ENCODE assay signal across 1 cellular context in the genomic region with DNA sequence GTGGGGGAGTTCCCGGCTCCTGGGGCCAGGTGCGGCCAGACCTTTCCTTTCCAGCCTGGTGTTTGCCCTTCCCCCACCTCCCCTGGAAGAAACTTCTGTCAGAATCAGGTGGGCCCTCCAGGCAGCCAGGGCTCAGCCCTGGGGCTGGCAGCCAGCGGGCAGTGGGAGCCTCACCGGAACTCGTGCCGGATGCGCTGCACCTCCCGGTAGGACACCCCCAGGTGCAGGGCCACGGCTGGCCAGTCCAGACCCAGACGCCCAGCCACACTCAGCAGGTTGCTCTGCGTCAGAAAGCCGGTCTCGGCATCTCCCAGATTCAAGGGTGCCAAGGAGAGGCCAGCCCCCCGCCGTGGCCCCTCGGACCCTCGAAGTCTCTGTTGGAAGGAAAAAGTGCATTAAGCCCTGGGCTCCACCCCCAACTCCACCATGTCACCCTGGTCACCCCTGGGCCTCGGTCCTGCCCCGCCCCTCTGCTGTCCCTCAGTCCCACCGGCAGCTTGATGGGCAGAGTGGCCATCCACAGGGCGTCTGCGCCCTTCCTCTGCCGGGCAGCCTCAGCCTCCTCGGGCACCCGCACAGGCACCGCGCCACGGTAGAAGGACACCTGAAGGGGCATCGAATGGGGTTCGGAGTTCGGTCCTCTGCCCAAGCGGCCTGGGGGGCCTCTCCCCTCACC.
TF ChIP-seq lines count a peak whose summit lies in the region.

No MANE protein-coding gene starts in this region.

TF ChIP-seq in HepG2, 621 proteins besides CTCF, POLR2A, EP300 and RAD21:
- TF ChIP-seq, protein P1, sequence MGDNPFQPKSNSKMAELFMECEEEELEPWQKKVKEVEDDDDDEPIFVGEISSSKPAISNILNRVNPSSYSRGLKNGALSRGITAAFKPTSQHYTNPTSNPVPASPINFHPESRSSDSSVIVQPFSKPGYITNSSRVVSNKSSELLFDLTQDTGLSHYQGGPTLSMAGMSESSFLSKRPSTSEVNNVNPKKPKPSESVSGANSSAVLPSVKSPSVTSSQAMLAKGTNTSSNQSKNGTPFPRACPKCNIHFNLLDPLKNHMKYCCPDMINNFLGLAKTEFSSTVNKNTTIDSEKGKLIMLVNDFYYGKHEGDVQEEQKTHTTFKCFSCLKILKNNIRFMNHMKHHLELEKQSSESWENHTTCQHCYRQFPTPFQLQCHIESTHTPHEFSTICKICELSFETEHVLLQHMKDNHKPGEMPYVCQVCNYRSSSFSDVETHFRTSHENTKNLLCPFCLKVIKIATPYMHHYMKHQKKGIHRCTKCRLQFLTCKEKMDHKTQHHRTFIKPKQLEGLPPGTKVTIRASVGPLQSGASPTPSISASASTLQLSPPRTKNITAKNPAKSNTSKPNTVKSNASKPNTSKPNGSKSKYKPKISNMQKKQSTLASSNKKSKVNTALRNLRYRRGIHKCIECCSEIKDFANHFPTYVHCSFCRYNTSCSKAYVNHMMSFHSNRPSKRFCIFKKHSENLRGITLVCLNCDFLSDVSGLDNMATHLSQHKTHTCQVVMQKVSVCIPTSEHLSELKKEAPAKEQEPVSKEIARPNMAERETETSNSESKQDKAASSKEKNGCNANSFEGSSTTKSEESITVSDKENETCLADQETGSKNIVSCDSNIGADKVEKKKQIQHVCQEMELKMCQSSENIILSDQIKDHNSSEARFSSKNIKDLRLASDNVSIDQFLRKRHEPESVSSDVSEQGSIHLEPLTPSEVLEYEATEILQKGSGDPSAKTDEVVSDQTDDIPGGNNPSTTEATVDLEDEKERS (CRISPR knock-in tag; IDR thresholded peaks at IDR 0.05) = no peak
- no peak for TF ChIP-seq MYNN (CRISPR knock-in tag; IDR thresholded peaks at IDR 0.05; ENCODE audit: low read depth)
- TF ChIP-seq RBFOX2 (IDR thresholded peaks at IDR 0.05; ENCODE audit: low read depth, low read length) = peak; percentile 29; the same call in 1 of the 2 replicates
- TF ChIP-seq, protein P2, sequence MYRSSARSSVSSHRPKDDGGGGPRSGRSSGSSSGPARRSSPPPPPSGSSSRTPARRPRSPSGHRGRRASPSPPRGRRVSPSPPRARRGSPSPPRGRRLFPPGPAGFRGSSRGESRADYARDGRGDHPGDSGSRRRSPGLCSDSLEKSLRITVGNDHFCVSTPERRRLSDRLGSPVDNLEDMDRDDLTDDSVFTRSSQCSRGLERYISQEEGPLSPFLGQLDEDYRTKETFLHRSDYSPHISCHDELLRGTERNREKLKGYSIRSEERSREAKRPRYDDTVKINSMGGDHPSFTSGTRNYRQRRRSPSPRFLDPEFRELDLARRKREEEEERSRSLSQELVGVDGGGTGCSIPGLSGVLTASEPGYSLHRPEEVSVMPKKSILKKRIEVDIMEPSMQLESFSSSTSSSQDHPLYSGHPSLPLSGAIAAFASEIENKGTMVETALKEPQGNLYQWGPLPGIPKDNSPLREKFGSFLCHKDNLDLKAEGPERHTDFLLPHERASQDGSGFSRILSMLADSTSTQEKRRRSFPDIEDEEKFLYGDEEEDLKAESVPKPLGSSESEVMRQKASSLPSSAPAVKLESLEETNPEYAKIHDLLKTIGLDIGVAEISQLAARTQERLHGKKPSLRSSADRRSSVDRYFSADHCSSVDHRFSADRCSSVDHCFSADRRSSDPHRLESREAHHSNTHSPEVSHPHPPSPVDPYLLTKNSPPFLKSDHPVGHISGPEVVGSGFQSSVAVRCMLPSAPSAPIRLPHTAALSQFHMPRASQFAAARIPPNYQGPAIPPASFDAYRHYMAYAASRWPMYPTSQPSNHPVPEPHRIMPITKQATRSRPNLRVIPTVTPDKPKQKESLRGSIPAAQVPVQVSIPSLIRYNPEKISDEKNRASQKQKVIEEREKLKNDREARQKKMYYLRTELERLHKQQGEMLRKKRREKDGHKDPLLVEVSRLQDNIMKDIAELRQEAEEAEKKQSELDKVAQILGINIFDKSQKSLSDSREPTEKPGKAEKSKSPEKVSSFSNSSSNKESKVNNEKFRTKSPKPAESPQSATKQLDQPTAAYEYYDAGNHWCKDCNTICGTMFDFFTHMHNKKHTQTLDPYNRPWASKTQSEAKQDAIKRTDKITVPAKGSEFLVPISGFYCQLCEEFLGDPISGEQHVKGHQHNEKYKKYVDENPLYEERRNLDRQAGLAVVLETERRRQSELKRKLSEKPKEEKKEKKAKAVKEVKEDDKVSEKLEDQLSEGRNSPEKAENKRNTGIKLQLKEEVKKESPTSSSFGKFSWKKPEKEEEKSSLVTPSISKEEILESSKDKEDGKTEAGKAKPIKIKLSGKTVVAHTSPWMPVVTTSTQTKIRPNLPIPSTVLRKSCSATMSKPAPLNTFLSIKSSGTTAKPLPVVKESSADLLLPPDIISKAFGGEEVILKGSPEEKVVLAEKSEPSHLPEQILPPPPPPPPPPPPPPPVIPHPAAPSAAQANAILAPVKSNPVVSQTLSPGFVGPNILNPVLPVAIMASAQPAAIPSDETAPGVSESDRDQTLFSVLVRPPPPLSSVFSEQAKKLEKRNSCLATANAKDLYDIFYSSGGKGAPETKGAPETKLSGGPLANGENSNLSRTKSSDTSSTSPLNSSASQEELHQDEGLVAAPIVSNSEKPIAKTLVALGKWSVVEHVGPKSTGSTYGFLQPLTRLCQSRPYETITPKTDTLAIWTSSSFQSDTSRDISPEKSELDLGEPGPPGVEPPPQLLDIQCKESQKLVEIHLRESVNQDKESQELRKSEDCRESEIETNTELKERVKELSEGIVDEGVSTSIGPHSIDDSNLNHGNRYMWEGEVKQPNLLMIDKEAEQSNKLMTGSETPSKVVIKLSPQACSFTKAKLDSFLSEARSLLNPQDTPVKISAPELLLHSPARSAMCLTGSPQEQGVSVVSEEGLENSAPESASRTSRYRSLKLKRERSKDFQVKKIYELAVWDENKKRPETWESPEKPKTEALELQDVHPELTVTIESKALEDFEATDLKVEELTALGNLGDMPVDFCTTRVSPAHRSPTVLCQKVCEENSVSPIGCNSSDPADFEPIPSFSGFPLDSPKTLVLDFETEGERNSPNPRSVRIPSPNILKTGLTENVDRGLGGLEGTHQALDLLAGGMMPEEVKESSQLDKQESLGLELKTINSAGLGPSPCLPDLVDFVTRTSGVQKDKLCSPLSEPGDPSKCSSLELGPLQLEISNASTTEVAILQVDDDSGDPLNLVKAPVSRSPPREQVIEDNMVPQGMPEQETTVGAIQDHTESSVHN (CRISPR knock-in tag; IDR thresholded peaks at IDR 0.05) = no peak
- TF ChIP-seq, protein P3, sequence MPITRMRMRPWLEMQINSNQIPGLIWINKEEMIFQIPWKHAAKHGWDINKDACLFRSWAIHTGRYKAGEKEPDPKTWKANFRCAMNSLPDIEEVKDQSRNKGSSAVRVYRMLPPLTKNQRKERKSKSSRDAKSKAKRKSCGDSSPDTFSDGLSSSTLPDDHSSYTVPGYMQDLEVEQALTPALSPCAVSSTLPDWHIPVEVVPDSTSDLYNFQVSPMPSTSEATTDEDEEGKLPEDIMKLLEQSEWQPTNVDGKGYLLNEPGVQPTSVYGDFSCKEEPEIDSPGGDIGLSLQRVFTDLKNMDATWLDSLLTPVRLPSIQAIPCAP (CRISPR knock-in tag; IDR thresholded peaks at IDR 0.05; ENCODE audit: low read depth) = no peak
TF ChIP-seq in HepG2: peak in this region for 1.
